In genomic region chr3:76040946-76041345, GRCh38 we compare ENCODE assay signal across 2 cellular contexts.
TF ChIP-seq lines count a peak whose summit lies in the region.

No MANE protein-coding gene starts in this region.

TF ChIP-seq in GM23338, 12 proteins besides CTCF, POLR2A, EP300 and RAD21:
- TF ChIP-seq ZNF462 (CRISPR knock-in tag; IDR thresholded peaks at IDR 0.05) (no peak), JUNB (IDR thresholded peaks at IDR 0.05; ENCODE audit: unreplicated experiment) (no peak), ZNF114 (CRISPR knock-in tag; IDR thresholded peaks at IDR 0.05) (no peak), CREB1 (CRISPR knock-in tag; IDR thresholded peaks at IDR 0.05; ENCODE audit: low read depth) (no peak), POLR2AphosphoS5 (IDR thresholded peaks at IDR 0.05; ENCODE audit: low read depth) (no peak), NANOG (IDR thresholded peaks at IDR 0.05; ENCODE audit: borderline replicate concordance) (no peak), ZNF331 (CRISPR knock-in tag; IDR thresholded peaks at IDR 0.05; ENCODE audit: low read depth) (no peak), EZH2 (IDR thresholded peaks at IDR 0.05; ENCODE audit: low read depth, unreplicated experiment) (no peak)
- TF ChIP-seq, protein P1, sequence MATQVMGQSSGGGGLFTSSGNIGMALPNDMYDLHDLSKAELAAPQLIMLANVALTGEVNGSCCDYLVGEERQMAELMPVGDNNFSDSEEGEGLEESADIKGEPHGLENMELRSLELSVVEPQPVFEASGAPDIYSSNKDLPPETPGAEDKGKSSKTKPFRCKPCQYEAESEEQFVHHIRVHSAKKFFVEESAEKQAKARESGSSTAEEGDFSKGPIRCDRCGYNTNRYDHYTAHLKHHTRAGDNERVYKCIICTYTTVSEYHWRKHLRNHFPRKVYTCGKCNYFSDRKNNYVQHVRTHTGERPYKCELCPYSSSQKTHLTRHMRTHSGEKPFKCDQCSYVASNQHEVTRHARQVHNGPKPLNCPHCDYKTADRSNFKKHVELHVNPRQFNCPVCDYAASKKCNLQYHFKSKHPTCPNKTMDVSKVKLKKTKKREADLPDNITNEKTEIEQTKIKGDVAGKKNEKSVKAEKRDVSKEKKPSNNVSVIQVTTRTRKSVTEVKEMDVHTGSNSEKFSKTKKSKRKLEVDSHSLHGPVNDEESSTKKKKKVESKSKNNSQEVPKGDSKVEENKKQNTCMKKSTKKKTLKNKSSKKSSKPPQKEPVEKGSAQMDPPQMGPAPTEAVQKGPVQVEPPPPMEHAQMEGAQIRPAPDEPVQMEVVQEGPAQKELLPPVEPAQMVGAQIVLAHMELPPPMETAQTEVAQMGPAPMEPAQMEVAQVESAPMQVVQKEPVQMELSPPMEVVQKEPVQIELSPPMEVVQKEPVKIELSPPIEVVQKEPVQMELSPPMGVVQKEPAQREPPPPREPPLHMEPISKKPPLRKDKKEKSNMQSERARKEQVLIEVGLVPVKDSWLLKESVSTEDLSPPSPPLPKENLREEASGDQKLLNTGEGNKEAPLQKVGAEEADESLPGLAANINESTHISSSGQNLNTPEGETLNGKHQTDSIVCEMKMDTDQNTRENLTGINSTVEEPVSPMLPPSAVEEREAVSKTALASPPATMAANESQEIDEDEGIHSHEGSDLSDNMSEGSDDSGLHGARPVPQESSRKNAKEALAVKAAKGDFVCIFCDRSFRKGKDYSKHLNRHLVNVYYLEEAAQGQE (IDR thresholded peaks at IDR 0.05; ENCODE audit: unreplicated experiment), result no peak

TF ChIP-seq in SK-N-SH, 30 proteins besides CTCF, POLR2A, EP300 and RAD21 (continued from another document):
- no peak for TF ChIP-seq NFIC (IDR thresholded peaks at IDR 0.05; ENCODE audit: borderline replicate concordance)
- no peak for TF ChIP-seq FOXM1 (IDR thresholded peaks at IDR 0.05; ENCODE audit: low read depth)
- no peak for TF ChIP-seq SMC3 (IDR thresholded peaks at IDR 0.05; ENCODE audit: low read depth, low read length)
- no peak for TF ChIP-seq PBX3 (IDR thresholded peaks at IDR 0.05)
- no peak for TF ChIP-seq NRF1 (IDR thresholded peaks at IDR 0.05; ENCODE audit: low read depth, low read length)
- no peak for TF ChIP-seq TEAD4 (IDR thresholded peaks at IDR 0.05; ENCODE audit: borderline replicate concordance, insufficient read depth)
- TF ChIP-seq USF1 (IDR thresholded peaks at IDR 0.05; ENCODE audit: borderline replicate concordance, low read depth), result no peak
- TF ChIP-seq ELF1 (IDR thresholded peaks at IDR 0.05), result no peak
- TF ChIP-seq USF2 (IDR thresholded peaks at IDR 0.05; ENCODE audit: borderline replicate concordance, low read depth, low read length), result no peak
